ENCODE assay signal across 22 cellular contexts in genomic region chr11:120574881-120575280, GRCh38.
DNase-seq lines count a peak whose midpoint lies in the region; ATAC-seq, FAIRE-seq and TF ChIP-seq lines count a peak whose summit lies in the region.
"Had no signal": no experiment of that assay in that cellular context is flagged by ENCODE, and none has a peak within 500 bp of the region (broad histone marks: within the 10 kb centered on the region; RNA-seq: fewer than 3 reads in every experiment).

No MANE protein-coding gene starts in this region.

- peaks cover 4% of the 10 kb centered on the region; the same call in 2 of the 3 replicates for H3K36me3 Mint-ChIP-seq in GM23338 (ENCODE audit: low read depth)
- no peaks in the 10 kb centered on the region for H3K36me3 Mint-ChIP-seq in natural killer cell treated with Interleukin-12 subunit alpha and Interleukin-12 subunit beta and Interleukin-15 and Interleukin-18, amount 100 ng/mL, for 72 hours
- H3K36me3 Mint-ChIP-seq: CD4-positive, CD25-positive, alpha-beta regulatory T cell; CD8-positive, alpha-beta memory T cell had no signal

- H3K4me2 ChIP-seq in GM23338 = no peak overlapping the region

- H2AFZ ChIP-seq in GM23338 = no peak overlapping the region

- H3K27me3 ChIP-seq in GM23338 (ENCODE audit: insufficient read depth) (no peaks in the 10 kb centered on the region), sigmoid colon (peaks cover 0 to 7% (median 0%) of the 10 kb centered on the region in 3 donors)
- H3K27me3 ChIP-seq: BE2C had no signal

- no peaks in the 10 kb centered on the region for H3K79me2 ChIP-seq in GM23338 (replicated peaks; ENCODE audit: insufficient read depth)

- H3K9me3 ChIP-seq in kidney (ENCODE audit: control insufficient read depth in 1 of 2, low read length in 2 of 2) = no peaks in the 10 kb centered on the region
- no peaks in the 10 kb centered on the region for H3K9me3 ChIP-seq in sigmoid colon
- H3K9me3 ChIP-seq: BE2C had no signal

- no peaks in the 10 kb centered on the region for H3K36me3 ChIP-seq in GM23338 (ENCODE audit: insufficient read depth)
- H3K36me3 ChIP-seq in kidney (ENCODE audit: control insufficient read depth in 1 of 2, insufficient read depth in 2 of 2, low read length in 2 of 2) = no peaks in the 10 kb centered on the region
- no peaks in the 10 kb centered on the region for H3K36me3 ChIP-seq in sigmoid colon
- H3K36me3 ChIP-seq: BE2C had no signal

- H3K9me3 Mint-ChIP-seq in GM23338 = no peaks in the 10 kb centered on the region; the same call in 2 of the 3 replicates
- no peaks in the 10 kb centered on the region for H3K9me3 Mint-ChIP-seq in natural killer cell treated with Interleukin-12 subunit alpha and Interleukin-12 subunit beta and Interleukin-15 and Interleukin-18, amount 100 ng/mL, for 72 hours
- H3K9me3 Mint-ChIP-seq: CD8-positive, alpha-beta memory T cell; HFFc6 had no signal

- ATAC-seq in GM23338 = no peak
- no peak for ATAC-seq in natural killer cell treated with Interleukin-12 subunit alpha and Interleukin-12 subunit beta and Interleukin-15 and Interleukin-18, amount 100 ng/mL, for 72 hours
- ATAC-seq: GM12878, HCT116 had no signal

- H3K27me3 Mint-ChIP-seq in GM23338 (ENCODE audit: insufficient read depth, low read depth, poor library complexity) = peaks cover 8% of the 10 kb centered on the region
- H3K27me3 Mint-ChIP-seq in natural killer cell treated with Interleukin-12 subunit alpha and Interleukin-12 subunit beta and Interleukin-15 and Interleukin-18, amount 100 ng/mL, for 72 hours = peaks cover 0 to 21% of the 10 kb centered on the region in 2 donors

- H3K4me3 ChIP-seq in GM23338 = no peak overlapping the region
- no peak overlapping the region for H3K4me3 ChIP-seq in kidney (ENCODE audit: low read length in 2 of 2)
- no peak overlapping the region for H3K4me3 ChIP-seq in sigmoid colon
- H3K4me3 ChIP-seq: GM12878 had no signal

- H3K4me1 ChIP-seq in GM23338 (ENCODE audit: insufficient read depth) = peaks cover 14% of the 10 kb centered on the region
- H3K4me1 ChIP-seq in kidney (ENCODE audit: control insufficient read depth in 1 of 2, insufficient read depth in 1 of 2, low read depth in 1 of 2, low read length in 2 of 2) = no peaks in the 10 kb centered on the region
- H3K4me1 ChIP-seq in sigmoid colon = no peaks in the 10 kb centered on the region
- H3K4me1 ChIP-seq: BE2C had no signal

- FAIRE-seq in kidney (lab: Jason Lieb, UNC) = no peak
- FAIRE-seq: A204.1, GM12878, GM19239 had no signal

- H3K27ac Mint-ChIP-seq in GM23338 = no peak overlapping the region
- no peak overlapping the region for H3K27ac Mint-ChIP-seq in natural killer cell treated with Interleukin-12 subunit alpha and Interleukin-12 subunit beta and Interleukin-15 and Interleukin-18, amount 100 ng/mL, for 72 hours
- H3K27ac Mint-ChIP-seq: CD4-positive, CD25-positive, alpha-beta regulatory T cell; CD8-positive, alpha-beta memory T cell; HFFc6 had no signal

- H3K27ac ChIP-seq in GM23338 (ENCODE audit: low read depth) (no peak overlapping the region), kidney (ENCODE audit: low read depth in 2 of 2, low read length in 2 of 2) (no peak overlapping the region), sigmoid colon (no peak overlapping the region)
- H3K27ac ChIP-seq: HL-60 had no signal

- no peaks in the 10 kb centered on the region for H3F3A ChIP-seq in GM23338 (replicated peaks; ENCODE audit: low read depth)

- 82 to 91% methylated on average over 8 of the region's 8 CpGs for WGBS in sigmoid colon, 2 donors

- no peaks in the 10 kb centered on the region for H4K20me1 ChIP-seq in GM23338 (replicated peaks; ENCODE audit: insufficient read depth)

- H3K4me3 Mint-ChIP-seq in GM23338 = no peak overlapping the region
- no peak overlapping the region for H3K4me3 Mint-ChIP-seq in natural killer cell treated with Interleukin-12 subunit alpha and Interleukin-12 subunit beta and Interleukin-15 and Interleukin-18, amount 100 ng/mL, for 72 hours
- H3K4me3 Mint-ChIP-seq: CD4-positive, CD25-positive, alpha-beta regulatory T cell; HFFc6 had no signal

- no peak for TF ChIP-seq CTCF in GM23338 (conservative IDR thresholded peaks at IDR 0.05; ENCODE audit: low read depth in 2 of 2)
- no peak for TF ChIP-seq CTCF in kidney (IDR thresholded peaks at IDR 0.05; ENCODE audit: borderline replicate concordance, extremely low read depth, insufficient read depth)
- no peak for TF ChIP-seq CTCF in sigmoid colon (IDR thresholded peaks at IDR 0.05)

- intact Hi-C loops in kidney (cut with DNase I) = no loop called here
- intact Hi-C loops in sigmoid colon (cut with DNase I) = no loop called here

- H3K9ac ChIP-seq in kidney (ENCODE audit: low read length in 2 of 2) = no peak overlapping the region

- peaks cover 3% of the 10 kb centered on the region; the same call in 1 of the 2 replicates for H3K9me2 ChIP-seq in GM23338 (ENCODE audit: insufficient read depth)

- DNase-seq in GM23338 (ENCODE audit: low spot score) = no peak
- DNase-seq in astrocyte of the hippocampus (ENCODE audit: low read depth, low spot score) = peak; percentile 58
- peak; percentile 18 for DNase-seq in kidney
- peak; percentile 18 for DNase-seq in sigmoid colon
- DNase-seq in DMS53 treated with DMSO at 0.1 percent for 48 hours (lab: John Stamatoyannopoulos, UW; ENCODE audit: unreplicated experiment) = no peak
- no peak for DNase-seq in NCI-H2081 (lab: John Stamatoyannopoulos, UW)
- no peak for DNase-seq in natural killer cell treated with Interleukin-12 subunit alpha and Interleukin-12 subunit beta and Interleukin-15 and Interleukin-18, amount 100 ng/mL, for 72 hours (ENCODE audit: low spot score)
- DNase-seq: ACHN; BE2C; C1 segment of cervical spinal cord; CD4-positive, CD25-positive, alpha-beta regulatory T cell; CD8-positive, alpha-beta memory T cell; COR-L47; DMS 273 treated with DMSO at 0.1 percent for 48 hours; DMS79; H7; HFFc6 had no signal

- TF ChIP-seq EP300 in sigmoid colon (IDR thresholded peaks at IDR 0.05) = no peak

- peaks cover 32% of the 10 kb centered on the region for H3K4me1 Mint-ChIP-seq in GM23338
- H3K4me1 Mint-ChIP-seq in natural killer cell treated with Interleukin-12 subunit alpha and Interleukin-12 subunit beta and Interleukin-15 and Interleukin-18, amount 100 ng/mL, for 72 hours (ENCODE audit: low read depth in 2 of 2) = peaks cover 0 to 5% of the 10 kb centered on the region in 2 donors
- H3K4me1 Mint-ChIP-seq: CD4-positive, CD25-positive, alpha-beta regulatory T cell; CD8-positive, alpha-beta memory T cell had no signal

- TF ChIP-seq POLR2A in sigmoid colon (IDR thresholded peaks at IDR 0.05) = no peak

TF ChIP-seq in GM23338, 12 proteins besides CTCF, POLR2A, EP300 and RAD21 (continues in another document):
- TF ChIP-seq JUNB (IDR thresholded peaks at IDR 0.05; ENCODE audit: unreplicated experiment) = no peak
- peak; percentile 26; the same call in 1 of the 2 replicates for TF ChIP-seq ZNF462 (CRISPR knock-in tag; IDR thresholded peaks at IDR 0.05)

Comparison
In these comparisons a context has a peak if more than half of its experiments do, and no peak if none do; other contexts are left out.
1. DNase-seq: peak in astrocyte of the hippocampus (single experiment), kidney (single experiment) and sigmoid colon (single experiment); none in GM23338 (single experiment), DMS53 treated with DMSO at 0.1 percent for 48 hours (single experiment), NCI-H2081 (0 of 2) and natural killer cell treated with Interleukin-12 subunit alpha and Interleukin-12 subunit beta and Interleukin-15 and Interleukin-18, amount 100 ng/mL, for 72 hours (single experiment).